1 cellular context compared by ENCODE assay signal in genomic region chr1:6601049-6601864, GRCh38.
TF ChIP-seq lines count a peak whose summit lies in the region.

No MANE protein-coding gene starts in this region.

TF ChIP-seq in HepG2, 621 proteins besides CTCF, POLR2A, EP300 and RAD21 (continued from another document and continues in another):
- TF ChIP-seq HINFP (CRISPR knock-in tag; IDR thresholded peaks at IDR 0.05; ENCODE audit: low read depth) (no peak), XRCC5 (optimal IDR thresholded peaks at IDR 0.05; ENCODE audit: low read length) (no peak), RXRB (CRISPR knock-in tag; IDR thresholded peaks at IDR 0.05; ENCODE audit: borderline replicate concordance) (no peak), ZFP91 (CRISPR knock-in tag; IDR thresholded peaks at IDR 0.05; ENCODE audit: borderline replicate concordance) (no peak; the same call in 1 of the 2 replicates), DDIT3 (CRISPR knock-in tag; IDR thresholded peaks at IDR 0.05) (no peak), RFXAP (CRISPR knock-in tag; IDR thresholded peaks at IDR 0.05; ENCODE audit: borderline replicate concordance) (no peak), ZNF574 (CRISPR knock-in tag; IDR thresholded peaks at IDR 0.05) (no peak), ZXDC (CRISPR knock-in tag; IDR thresholded peaks at IDR 0.05) (peak; percentile 5; the same call in 1 of the 2 replicates), ZBTB40 (IDR thresholded peaks at IDR 0.05) (no peak), ZBTB40 (CRISPR knock-in tag; IDR thresholded peaks at IDR 0.05) (no peak), ZNF513 (CRISPR knock-in tag; conservative IDR thresholded peaks at IDR 0.05) (no peak), DMTF1 (CRISPR knock-in tag; IDR thresholded peaks at IDR 0.05) (no peak), SNAI1 (CRISPR knock-in tag; IDR thresholded peaks at IDR 0.05; ENCODE audit: borderline replicate concordance) (no peak), HIC2 (CRISPR knock-in tag; IDR thresholded peaks at IDR 0.05; ENCODE audit: low read depth) (no peak), RBM22 (optimal IDR thresholded peaks at IDR 0.05; ENCODE audit: low read length) (no peak), HNF1B (CRISPR knock-in tag; IDR thresholded peaks at IDR 0.05) (peak; percentile 41; the same call in 1 of the 2 replicates), ZNF460 (CRISPR knock-in tag; IDR thresholded peaks at IDR 0.05; ENCODE audit: borderline replicate concordance) (no peak), FOSL1 (CRISPR knock-in tag; IDR thresholded peaks at IDR 0.05; ENCODE audit: borderline replicate concordance) (no peak), MXI1 (IDR thresholded peaks at IDR 0.05; ENCODE audit: borderline replicate concordance, low read depth, low read length) (peak; percentile 96), DMAP1 (CRISPR knock-in tag; IDR thresholded peaks at IDR 0.05) (no peak; the same call in 1 of the 2 replicates), ZNF678 (CRISPR knock-in tag; IDR thresholded peaks at IDR 0.05) (no peak)
